Comparison of ENCODE assay signal across 19 cellular contexts in genomic region chr20:62026564-62026856, GRCh38. TPM values are rescaled to one million over a fixed set of nuclear protein-coding genes. Genes with fewer than 3 reads are reported as not detected.
DNase-seq lines count a peak whose midpoint lies in the region; TF ChIP-seq lines count a peak whose summit lies in the region.
"Had no signal": no experiment of that assay in that cellular context is flagged by ENCODE, and none has a peak within 500 bp of the region (broad histone marks: within the 10 kb centered on the region; RNA-seq: fewer than 3 reads in every experiment).

No MANE protein-coding gene starts in this region.

- H3K9me3 Mint-ChIP-seq in osteocyte (ENCODE audit: unreplicated experiment): no peaks in the 10 kb centered on the region
- H3K9me3 Mint-ChIP-seq: stimulated activated naive CD8-positive, alpha-beta T cell treated with anti-CD3 and anti-CD28 coated beads, Interleukin-15, Interleukin-2, amounts not matched to agents 100 ng/mL and 50 ng/mL, for 24 hours; T-helper 2 cell treated with Interferon-gamma antibody and Interleukin-4, amounts not matched to agents 5 μg/mL and 100 μg/mL, for 36 hours had no signal

- H3K4me2 ChIP-seq in smooth muscle cell: no peak overlapping the region
- H3K4me2 ChIP-seq: SK-N-SH had no signal

- H2AFZ ChIP-seq in smooth muscle cell (ENCODE audit: low read depth): no peak overlapping the region

- H3K36me3 ChIP-seq in SK-N-MC (ENCODE audit: insufficient read depth, low read length) (no peaks in the 10 kb centered on the region), iPS-15b (ENCODE audit: control insufficient read depth, insufficient read depth, low read length) (no peaks in the 10 kb centered on the region), smooth muscle cell (ENCODE audit: low read depth) (no peaks in the 10 kb centered on the region)
- H3K36me3 ChIP-seq: adrenal gland, breast epithelium, colonic mucosa, tibial nerve had no signal

- no peaks in the 10 kb centered on the region for H3K27me3 ChIP-seq in iPS-15b (ENCODE audit: control insufficient read depth, insufficient read depth, low read length)
- H3K27me3 ChIP-seq in smooth muscle cell (ENCODE audit: low read depth): no peaks in the 10 kb centered on the region
- H3K27me3 ChIP-seq: adrenal gland, breast epithelium, colonic mucosa, tibial nerve had no signal

- H3K4me3 Mint-ChIP-seq in osteocyte (ENCODE audit: unreplicated experiment): no peak overlapping the region
- H3K4me3 Mint-ChIP-seq: T-helper 2 cell treated with Interferon-gamma antibody and Interleukin-4, amounts not matched to agents 5 μg/mL and 100 μg/mL, for 36 hours had no signal

- H3K4me1 Mint-ChIP-seq in osteocyte (ENCODE audit: unreplicated experiment): peaks cover 48% of the 10 kb centered on the region

- H3K9me3 ChIP-seq in SK-N-MC (ENCODE audit: low read depth, low read length) (no peaks in the 10 kb centered on the region), iPS-15b (ENCODE audit: control insufficient read depth, insufficient read depth, low read length) (no peaks in the 10 kb centered on the region), smooth muscle cell (replicated peaks; ENCODE audit: low read depth) (no peaks in the 10 kb centered on the region)
- H3K9me3 ChIP-seq: adrenal gland, breast epithelium, colonic mucosa, SK-N-SH, tibial nerve had no signal

- H3K79me2 ChIP-seq in smooth muscle cell (ENCODE audit: low read depth): peaks cover 59% of the 10 kb centered on the region

- no peaks in the 10 kb centered on the region for H3K27me3 Mint-ChIP-seq in osteocyte (ENCODE audit: unreplicated experiment)
- H3K27me3 Mint-ChIP-seq: stimulated activated naive CD8-positive, alpha-beta T cell treated with anti-CD3 and anti-CD28 coated beads, Interleukin-15, Interleukin-2, amounts not matched to agents 100 ng/mL and 50 ng/mL, for 24 hours had no signal

- H3K36me3 Mint-ChIP-seq in osteocyte (ENCODE audit: unreplicated experiment): no peaks in the 10 kb centered on the region

- H3K27ac Mint-ChIP-seq in osteocyte (ENCODE audit: unreplicated experiment): peak overlapping the region; percentile 64
- H3K27ac Mint-ChIP-seq: T-helper 2 cell treated with Interferon-gamma antibody and Interleukin-4, amounts not matched to agents 5 μg/mL and 100 μg/mL, for 36 hours had no signal

- 85% methylated on average over 11 of the region's 11 CpGs for WGBS in smooth muscle cell (ENCODE audit: low lambda C conversion rate)

- no peak for TF ChIP-seq CTCF in HFF-Myc (IDR thresholded peaks at IDR 0.05; ENCODE audit: low read depth, low read length, missing control alignments)
- no peak for TF ChIP-seq CTCF in osteocyte (IDR thresholded peaks at IDR 0.05)
- TF ChIP-seq CTCF in smooth muscle cell (IDR thresholded peaks at IDR 0.05; ENCODE audit: borderline replicate concordance, insufficient read depth, poor library complexity, severe bottlenecking): no peak

- H3K27ac ChIP-seq in SK-N-MC: peak overlapping the region; percentile 74
- H3K27ac ChIP-seq in smooth muscle cell (ENCODE audit: low read depth): no peak overlapping the region
- H3K27ac ChIP-seq: breast epithelium, colonic mucosa, tibial nerve had no signal

- 0 out of 2 replicates have a peak overlapping the region, but pooled peaks have one; percentile 2 for H3K4me3 ChIP-seq in HFF-Myc (replicated peaks; ENCODE audit: low read depth, low read length)
- peak overlapping the region; percentile 65 for H3K4me3 ChIP-seq in SK-N-MC
- no peak overlapping the region for H3K4me3 ChIP-seq in iPS-15b (ENCODE audit: low read depth, low read length)
- H3K4me3 ChIP-seq in smooth muscle cell: no peak overlapping the region
- H3K4me3 ChIP-seq: adrenal gland, breast epithelium, colonic mucosa, tibial nerve had no signal

- peaks cover 93% of the 10 kb centered on the region for H4K20me1 ChIP-seq in smooth muscle cell (ENCODE audit: low read depth)

- DNase-seq in HFF-Myc (ENCODE audit: extremely low read depth, low read depth) (no peak), SK-N-MC (ENCODE audit: low read depth, low spot score) (no peak), osteocyte (ENCODE audit: extremely low spot score, unreplicated experiment) (no peak), NCI-H524 (lab: John Stamatoyannopoulos, UW) (no peak), smooth muscle cell (lab: John Stamatoyannopoulos, UW; ENCODE audit: unreplicated experiment) (no peak), NCI-H345 (lab: John Stamatoyannopoulos, UW) (no peak)
- DNase-seq: activated effector memory CD4-positive, alpha-beta T cell treated with Interleukin-2 at 50 U/mL for 16 hours; colonic mucosa; DMS53; NCI-H1417; small intestine; stimulated activated CD4-positive, alpha-beta T cell treated with anti-CD3 and anti-CD28 coated beads, Interleukin-2, amount 100 ng/mL, for 48 hours had no signal

- H3F3A ChIP-seq in smooth muscle cell (ENCODE audit: low read depth): no peaks in the 10 kb centered on the region

- H3K4me1 ChIP-seq in iPS-15b (ENCODE audit: control insufficient read depth, insufficient read depth, low read length): peaks cover 13% of the 10 kb centered on the region
- peaks cover 9% of the 10 kb centered on the region for H3K4me1 ChIP-seq in smooth muscle cell (ENCODE audit: low read depth)
- H3K4me1 ChIP-seq: colonic mucosa had no signal

- H3K9ac ChIP-seq in SK-N-MC (ENCODE audit: insufficient read length) (peak overlapping the region; percentile 66), iPS-15b (ENCODE audit: low read depth, low read length) (peak overlapping the region; percentile 54), smooth muscle cell (ENCODE audit: low read depth) (no peak overlapping the region)
- H3K9ac ChIP-seq: SK-N-SH had no signal

RNA-seq across cellular contexts. Expression of gene TAF4, which starts 39.2 kb away (rescaled TPM):
- total RNA-seq in osteocyte: 17.3 and 22.8 TPM in 2 replicates
- 7.4 and 8.5 TPM in 2 replicates for total RNA-seq in smooth muscle cell
- polyA plus RNA-seq in smooth muscle cell: 0.67 and 0.96 TPM in 2 replicates

Comparison
In these comparisons a context has a peak if more than half of its experiments do, and no peak if none do; other contexts are left out.
1. H3K4me3 ChIP-seq: peak in HFF-Myc (single experiment) and SK-N-MC (single experiment); none in iPS-15b (single experiment) and smooth muscle cell (single experiment).